ENCODE assay signal across 9 cellular contexts in the genomic region with DNA sequence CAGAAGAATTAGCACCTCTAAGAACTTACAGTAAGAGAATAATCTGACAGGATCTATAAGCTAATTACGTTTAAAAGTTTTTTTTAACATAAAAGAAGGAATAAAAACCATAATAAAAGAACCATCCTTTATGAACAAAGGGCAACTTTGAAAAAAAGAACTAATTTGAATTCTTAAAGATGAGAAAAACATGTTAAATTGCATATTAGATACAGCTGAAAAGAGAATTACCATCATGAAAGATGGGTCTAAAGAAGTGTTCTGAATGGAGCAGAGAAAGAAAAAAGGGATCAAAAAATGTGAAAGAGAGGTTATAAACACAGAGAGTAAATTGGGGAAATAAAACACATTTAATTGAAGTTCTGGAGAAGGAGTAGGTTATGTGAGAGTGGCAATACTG. TPM values are rescaled to one million over a fixed set of nuclear protein-coding genes. Genes with fewer than 3 reads are reported as not detected.
"Had no signal": no experiment of that assay in that cellular context is flagged by ENCODE, and none has a peak within 500 bp of the region (broad histone marks: within the 10 kb centered on the region; RNA-seq: fewer than 3 reads in every experiment).

No MANE protein-coding gene starts in this region.

- H3K4me3 ChIP-seq: K562 had no signal

- DNase-seq: IMR-90, KBM-7, KG1 had no signal

- H3K4me2 ChIP-seq: KMS-11 had no signal

- H3K9ac ChIP-seq: KMS-11 had no signal

- H3K27ac ChIP-seq: HL-60, KMS-11 had no signal

- ATAC-seq: HepG2, K562 had no signal

RNA-seq across cellular contexts. Expression of a gene that starts 45.8 kb away (rescaled TPM):
- total RNA-seq: HepG2, HT-29, HT1080, IMR-90, K562 had no signal
- polyA plus RNA-seq: HepG2, IMR-90 had no signal
